13 cellular contexts compared by ENCODE assay signal in the genomic region with DNA sequence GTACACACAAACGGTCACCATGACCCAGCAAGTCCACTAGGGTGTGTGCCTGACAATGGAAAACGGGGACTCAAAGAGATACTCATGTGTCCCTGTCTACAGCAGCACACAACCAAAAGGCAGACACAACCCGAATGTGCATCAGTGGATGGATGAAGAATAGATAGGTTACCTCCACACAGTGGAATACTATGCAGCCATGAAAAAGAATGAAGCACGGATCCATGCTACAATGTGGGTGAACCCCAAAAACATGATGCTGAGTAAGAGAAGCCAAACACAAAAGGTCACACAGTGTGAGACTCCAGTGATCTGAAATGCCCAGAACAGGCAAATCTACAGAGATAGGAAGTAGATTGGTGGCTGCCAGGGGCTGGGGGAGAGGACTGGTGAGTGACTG. TPM values are rescaled to one million over a fixed set of nuclear protein-coding genes. Genes with fewer than 3 reads are reported as not detected.
DNase-seq lines count a peak whose midpoint lies in the region; ATAC-seq and TF ChIP-seq lines count a peak whose summit lies in the region.
"Had no signal": no experiment of that assay in that cellular context is flagged by ENCODE, and none has a peak within 500 bp of the region (broad histone marks: within the 10 kb centered on the region; RNA-seq: fewer than 3 reads in every experiment).

No MANE protein-coding gene starts in this region.

- no peaks in the 10 kb centered on the region for H3K27me3 ChIP-seq in ovary

- H3K27ac Mint-ChIP-seq in activated naive CD4-positive, alpha-beta T cell treated with anti-CD3 and anti-CD28 coated beads, Interleukin-2, amount 50 U/mL, for 24 hours, result peak overlapping the region; percentile 89
- peak overlapping the region in 1 of 2 donors; percentile 23 for H3K27ac Mint-ChIP-seq in activated naive CD4-positive, alpha-beta T cell treated with anti-CD3 and anti-CD28 coated beads, Interleukin-2, amount 50 U/mL, for 72 hours
- H3K27ac Mint-ChIP-seq in endothelial cell (ENCODE audit: unreplicated experiment), result peak overlapping the region; percentile 21
- H3K27ac Mint-ChIP-seq: CD4-positive, alpha-beta T cell; GM23338 had no signal

- TF ChIP-seq CTCF in endothelial cell (IDR thresholded peaks at IDR 0.05; ENCODE audit: unreplicated experiment) (no peak), ovary (IDR thresholded peaks at IDR 0.05) (no peak)

- H3K27ac ChIP-seq in ovary, result no peak overlapping the region
- H3K27ac ChIP-seq: 22Rv1, A549, C4-2B had no signal

- no peak for ATAC-seq in activated naive CD4-positive, alpha-beta T cell treated with anti-CD3 and anti-CD28 coated beads, Interleukin-2, amount 50 U/mL, for 72 hours
- ATAC-seq: A549, GM23338, HCT116 had no signal

- H3K9me3 Mint-ChIP-seq in activated naive CD4-positive, alpha-beta T cell treated with anti-CD3 and anti-CD28 coated beads, Interleukin-2, amount 50 U/mL, for 24 hours, result no peaks in the 10 kb centered on the region
- H3K9me3 Mint-ChIP-seq in activated naive CD4-positive, alpha-beta T cell treated with anti-CD3 and anti-CD28 coated beads, Interleukin-2, amount 50 U/mL, for 72 hours, result no peaks in the 10 kb centered on the region
- H3K9me3 Mint-ChIP-seq in endothelial cell (ENCODE audit: unreplicated experiment), result no peaks in the 10 kb centered on the region
- H3K9me3 Mint-ChIP-seq: CD4-positive, alpha-beta T cell; GM23338 had no signal

- H3K4me1 Mint-ChIP-seq in activated naive CD4-positive, alpha-beta T cell treated with anti-CD3 and anti-CD28 coated beads, Interleukin-2, amount 50 U/mL, for 24 hours, result no peaks in the 10 kb centered on the region
- H3K4me1 Mint-ChIP-seq in endothelial cell (ENCODE audit: unreplicated experiment), result no peaks in the 10 kb centered on the region
- H3K4me1 Mint-ChIP-seq: GM23338 had no signal

- H3K4me3 ChIP-seq in ovary, result no peak overlapping the region
- H3K4me3 ChIP-seq: A549, GM23338 had no signal

- no peak for TF ChIP-seq POLR2A in ovary (IDR thresholded peaks at IDR 0.05)

- peaks cover 5% of the 10 kb centered on the region for H3K27me3 Mint-ChIP-seq in activated naive CD4-positive, alpha-beta T cell treated with anti-CD3 and anti-CD28 coated beads, Interleukin-2, amount 50 U/mL, for 24 hours
- peaks cover 3% of the 10 kb centered on the region for H3K27me3 Mint-ChIP-seq in endothelial cell (ENCODE audit: unreplicated experiment)

- H3K4me3 Mint-ChIP-seq in activated naive CD4-positive, alpha-beta T cell treated with anti-CD3 and anti-CD28 coated beads, Interleukin-2, amount 50 U/mL, for 24 hours, result no peak overlapping the region
- peak overlapping the region; percentile 74 for H3K4me3 Mint-ChIP-seq in endothelial cell (ENCODE audit: unreplicated experiment)
- H3K4me3 Mint-ChIP-seq: CD4-positive, alpha-beta T cell; GM23338 had no signal

- H3K4me1 ChIP-seq in ovary (ENCODE audit: insufficient read depth), result no peaks in the 10 kb centered on the region
- H3K4me1 ChIP-seq: A549, Caco-2 had no signal

- no peak for DNase-seq in activated naive CD4-positive, alpha-beta T cell treated with anti-CD3 and anti-CD28 coated beads, Interleukin-2, amount 50 U/mL, for 72 hours (ENCODE audit: low spot score in 2 of 2)
- no peak for DNase-seq in endothelial cell (ENCODE audit: low spot score)
- DNase-seq in ovary, result no peak
- DNase-seq: AML-193; Caco-2; CD4-positive, alpha-beta T cell; H7 had no signal

- H3K36me3 Mint-ChIP-seq in activated naive CD4-positive, alpha-beta T cell treated with anti-CD3 and anti-CD28 coated beads, Interleukin-2, amount 50 U/mL, for 24 hours, result no peaks in the 10 kb centered on the region
- no peaks in the 10 kb centered on the region for H3K36me3 Mint-ChIP-seq in activated naive CD4-positive, alpha-beta T cell treated with anti-CD3 and anti-CD28 coated beads, Interleukin-2, amount 50 U/mL, for 72 hours
- H3K36me3 Mint-ChIP-seq in endothelial cell (ENCODE audit: low read depth, unreplicated experiment), result peaks cover 12% of the 10 kb centered on the region

- no peaks in the 10 kb centered on the region for H3K36me3 ChIP-seq in ovary

- intact Hi-C loops in ovary (cut with DNase I), result no loop called here

- WGBS in ovary, 3 donors, result 84 to 89% (median 84%) methylated on average over 4 of the region's 4 CpGs

- no peak for TF ChIP-seq EP300 in ovary (IDR thresholded peaks at IDR 0.05)

- H3K9me3 ChIP-seq in ovary, result no peaks in the 10 kb centered on the region
- H3K9me3 ChIP-seq: A549, Caco-2 had no signal

RNA-seq across cellular contexts. Expression of gene CERS1, which starts 9.0 kb away (rescaled TPM):
- total RNA-seq in activated naive CD4-positive, alpha-beta T cell treated with anti-CD3 and anti-CD28 coated beads, Interleukin-2, amount 50 U/mL, for 72 hours, result under 1 TPM in 1 of 2 donors, not detected in 1; 0.21 TPM
- total RNA-seq in endothelial cell (ENCODE audit: unreplicated experiment), result 15.7 TPM
- total RNA-seq in ovary, result 1 to 10 TPM in 3 of 7 donors, under 1 TPM in 4; 0.36 to 2.6 (median 0.99) TPM
- polyA plus RNA-seq in ovary, result 1 to 10 TPM; 1.2 to 1.7 TPM
- total RNA-seq: CD4-positive, alpha-beta T cell had no signal

RNA-seq across cellular contexts. Expression of gene COPE, which starts 32.2 kb away (rescaled TPM):
- total RNA-seq in activated naive CD4-positive, alpha-beta T cell treated with anti-CD3 and anti-CD28 coated beads, Interleukin-2, amount 50 U/mL, for 72 hours, result 100 to 1,000 TPM; 147 to 190 TPM
- total RNA-seq in endothelial cell (ENCODE audit: unreplicated experiment), result 213 TPM
- total RNA-seq in ovary, result 100 to 1,000 TPM; 101 to 140 (median 115) TPM
- polyA plus RNA-seq in ovary, result 100 to 1,000 TPM in 1 of 2 donors, 10 to 100 TPM in 1; 11.3 to 126 TPM

RNA-seq across cellular contexts. Expression of gene DDX49, which starts 32.5 kb away (rescaled TPM):
- 10 to 100 TPM; 46.7 to 51.2 TPM for total RNA-seq in activated naive CD4-positive, alpha-beta T cell treated with anti-CD3 and anti-CD28 coated beads, Interleukin-2, amount 50 U/mL, for 72 hours
- total RNA-seq in endothelial cell (ENCODE audit: unreplicated experiment), result 33.7 TPM
- total RNA-seq in ovary, result 10 to 100 TPM; 25.2 to 37.9 (median 32.8) TPM
- polyA plus RNA-seq in ovary, result 10 to 100 TPM; 19.4 to 37.8 TPM

RNA-seq across cellular contexts. Expression of gene HOMER3, which starts 54.0 kb away (rescaled TPM):
- 1 to 10 TPM in 1 of 2 donors, under 1 TPM in 1; 0.36 to 1.0 TPM for total RNA-seq in activated naive CD4-positive, alpha-beta T cell treated with anti-CD3 and anti-CD28 coated beads, Interleukin-2, amount 50 U/mL, for 72 hours
- total RNA-seq in endothelial cell (ENCODE audit: unreplicated experiment) (222 TPM), ovary (10 to 100 TPM; 15.1 to 29.2 (median 18.6) TPM)
- polyA plus RNA-seq in ovary, result 10 to 100 TPM in 1 of 2 donors, 1 to 10 TPM in 1; 7.8 to 28.4 TPM

RNA-seq across cellular contexts. Expression of gene UPF1, which starts 55.2 kb away (rescaled TPM):
- total RNA-seq in activated naive CD4-positive, alpha-beta T cell treated with anti-CD3 and anti-CD28 coated beads, Interleukin-2, amount 50 U/mL, for 72 hours, result 100 to 1,000 TPM in 1 of 2 donors, 10 to 100 TPM in 1; 81.6 to 109 TPM
- total RNA-seq in endothelial cell (ENCODE audit: unreplicated experiment) (69.8 TPM), ovary (10 to 100 TPM; 38.0 to 89.0 (median 62.0) TPM)
- polyA plus RNA-seq in ovary, result 10 to 100 TPM; 35.4 to 37.1 TPM
